Comparison of ENCODE assay signal across 19 cellular contexts in the genomic region with DNA sequence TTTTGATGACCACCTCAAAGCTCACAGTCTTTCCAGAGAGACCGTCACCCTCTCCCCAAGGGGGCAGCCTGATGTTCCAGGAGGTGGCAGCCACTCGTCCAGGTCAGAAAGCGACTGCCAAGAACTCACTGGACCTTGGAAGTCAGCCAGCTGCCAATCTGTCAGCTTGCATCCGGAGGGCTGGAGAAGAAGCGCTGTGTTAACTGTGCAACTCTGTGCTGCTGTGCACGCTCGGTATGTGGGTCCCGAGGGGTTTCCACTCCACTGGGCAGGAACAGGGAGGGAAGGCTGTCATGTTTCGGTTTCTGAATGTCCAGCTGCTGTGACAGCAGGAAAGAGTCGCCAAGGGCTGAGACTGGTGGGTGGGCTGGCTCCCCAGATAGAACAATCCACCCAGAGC.
DNase-seq lines count a peak whose midpoint lies in the region; ATAC-seq, FAIRE-seq and TF ChIP-seq lines count a peak whose summit lies in the region.
"Had no signal": no experiment of that assay in that cellular context is flagged by ENCODE, and none has a peak within 500 bp of the region (broad histone marks: within the 10 kb centered on the region; RNA-seq: fewer than 3 reads in every experiment).

No MANE protein-coding gene starts in this region.

- H3K27me3 Mint-ChIP-seq in endodermal cell (ENCODE audit: insufficient read depth) = no peaks in the 10 kb centered on the region
- peaks cover 4% of the 10 kb centered on the region for H3K27me3 Mint-ChIP-seq in activated CD4-positive, alpha-beta memory T cell treated with anti-CD3 and anti-CD28 coated beads for 36 hours
- H3K27me3 Mint-ChIP-seq: activated naive CD4-positive, alpha-beta T cell treated with anti-CD3 and anti-CD28 coated beads, Interleukin-2, amount 10 ng/mL, durations not matched to agents 7 days and 5 days had no signal

- TF ChIP-seq RAD21 in HepG2 (CRISPR knock-in tag; IDR thresholded peaks at IDR 0.05) = no peak

- intact Hi-C loops in HepG2 (cut with micrococcal nuclease; ENCODE audit: unreplicated experiment) (no loop called here), right lobe of liver (cut with DNase I) (no loop called here), thyroid gland (cut with DNase I) (no loop called here)
- intact Hi-C loops in activated CD4-positive, alpha-beta memory T cell treated with anti-CD3 and anti-CD28 coated beads for 36 hours (cut with micrococcal nuclease) = no loop called here

- no peaks in the 10 kb centered on the region for H3K79me2 ChIP-seq in HepG2 (ENCODE audit: insufficient read depth, low read length)

- no peak overlapping the region for H3K4me3 Mint-ChIP-seq in endodermal cell
- H3K4me3 Mint-ChIP-seq in activated CD4-positive, alpha-beta memory T cell treated with anti-CD3 and anti-CD28 coated beads for 36 hours = no peak overlapping the region
- H3K4me3 Mint-ChIP-seq: activated CD8-positive, alpha-beta T cell treated with anti-CD3 and anti-CD28 coated beads, Interleukin-2, amount 10 ng/mL, durations not matched to agents 7 days and 5 days; activated naive CD4-positive, alpha-beta T cell treated with anti-CD3 and anti-CD28 coated beads, Interleukin-2, amount 10 ng/mL, durations not matched to agents 7 days and 5 days; activated T-cell treated with anti-CD3 and anti-CD28 coated beads, Interleukin-2, amount 50 U/mL, for 4 hours; CD4-positive, alpha-beta memory T cell; central memory CD8-positive, alpha-beta T cell; T-helper 17 cell; WTC11 had no signal

- no TSS peak for BruUV-seq in HepG2 (replicated peaks; lab: Mats Ljungman, UMichigan)

- H3K27me3 ChIP-seq in HepG2 (ENCODE audit: control insufficient read depth in 1 of 2, insufficient read depth in 2 of 2, low read length in 2 of 2) = peaks cover 0 to 8% of the 10 kb centered on the region in 2 experiments; a peak in 1 of 5 replicates
- H3K27me3 ChIP-seq in right lobe of liver = no peaks in the 10 kb centered on the region
- H3K27me3 ChIP-seq in endodermal cell (ENCODE audit: control insufficient read depth, insufficient read depth, low read length, poor library complexity, severe bottlenecking) = no peaks in the 10 kb centered on the region
- H3K27me3 ChIP-seq in thyroid gland = no peaks in the 10 kb centered on the region

- CTCF ChIA-PET in HepG2 (lab: Yijun Ruan, JAX; ENCODE audit: low intra/inter-chr PET ratio, low total read pairs) = no interaction called here
- CTCF ChIA-PET in activated CD4-positive, alpha-beta memory T cell treated with anti-CD3 and anti-CD28 coated beads for 36 hours (lab: Charles Lee) = interaction anchor here (1.4 kb wide), 1 partner anchor 139 kb away, joined by 4 read pairs; no protein-coding TSS in a partner anchor

- no peak overlapping the region for H3K4me2 ChIP-seq in HepG2 (ENCODE audit: low read depth, low read length)

- H3K4me1 ChIP-seq in HepG2 (ENCODE audit: insufficient read depth, low read length) (no peaks in the 10 kb centered on the region), right lobe of liver (no peaks in the 10 kb centered on the region), endodermal cell (ENCODE audit: control insufficient read depth, insufficient read depth, low read length) (no peaks in the 10 kb centered on the region), thyroid gland (no peaks in the 10 kb centered on the region)

- H3K9ac ChIP-seq in HepG2 (ENCODE audit: insufficient read depth, low read depth, low read length) (no peak overlapping the region), endodermal cell (ENCODE audit: extremely low read depth, low read length, poor library complexity, severe bottlenecking) (no peak overlapping the region)

- TF ChIP-seq POLR2A in HepG2 (IDR thresholded peaks at IDR 0.05; ENCODE audit: insufficient read depth in 1 of 2, low read depth in 2 of 2, low read length in 2 of 2) (no peak), right lobe of liver (IDR thresholded peaks at IDR 0.05) (no peak), thyroid gland (IDR thresholded peaks at IDR 0.05) (no peak)

- H3K4me1 Mint-ChIP-seq in endodermal cell = no peaks in the 10 kb centered on the region
- no peaks in the 10 kb centered on the region for H3K4me1 Mint-ChIP-seq in activated CD4-positive, alpha-beta memory T cell treated with anti-CD3 and anti-CD28 coated beads for 36 hours (ENCODE audit: low read depth)
- H3K4me1 Mint-ChIP-seq: activated naive CD4-positive, alpha-beta T cell treated with anti-CD3 and anti-CD28 coated beads, Interleukin-2, amount 10 ng/mL, durations not matched to agents 7 days and 5 days; CD4-positive, alpha-beta memory T cell; central memory CD8-positive, alpha-beta T cell; T-helper 17 cell; WTC11 had no signal

- peaks cover 8% of the 10 kb centered on the region for H3K9me3 Mint-ChIP-seq in endodermal cell
- H3K9me3 Mint-ChIP-seq in activated CD4-positive, alpha-beta memory T cell treated with anti-CD3 and anti-CD28 coated beads for 36 hours = peaks cover 5% of the 10 kb centered on the region
- H3K9me3 Mint-ChIP-seq: central memory CD8-positive, alpha-beta T cell had no signal

- in situ Hi-C loops in HepG2 (cut with HindIII; ENCODE audit: extremely low pct_ligation_motif_present, low pct_unique_long_range_greater_than_20kb) = no loop called here

- H3K27ac Mint-ChIP-seq in endodermal cell = no peak overlapping the region
- H3K27ac Mint-ChIP-seq in activated CD4-positive, alpha-beta memory T cell treated with anti-CD3 and anti-CD28 coated beads for 36 hours = no peak overlapping the region
- H3K27ac Mint-ChIP-seq: activated CD8-positive, alpha-beta T cell treated with anti-CD3 and anti-CD28 coated beads, Interleukin-2, amount 10 ng/mL, durations not matched to agents 7 days and 5 days; activated naive CD4-positive, alpha-beta T cell treated with anti-CD3 and anti-CD28 coated beads, Interleukin-2, amount 10 ng/mL, durations not matched to agents 7 days and 5 days; CD4-positive, alpha-beta memory T cell; T-helper 17 cell; WTC11 had no signal

- H2AFZ ChIP-seq in HepG2 (ENCODE audit: low read length) = no peak overlapping the region

- no peaks in the 10 kb centered on the region for H3K36me3 Mint-ChIP-seq in endodermal cell (ENCODE audit: low read depth)
- no peaks in the 10 kb centered on the region for H3K36me3 Mint-ChIP-seq in activated CD4-positive, alpha-beta memory T cell treated with anti-CD3 and anti-CD28 coated beads for 36 hours
- H3K36me3 Mint-ChIP-seq: activated naive CD4-positive, alpha-beta T cell treated with anti-CD3 and anti-CD28 coated beads, Interleukin-2, amount 10 ng/mL, durations not matched to agents 7 days and 5 days; CD4-positive, alpha-beta memory T cell had no signal

- no peaks in the 10 kb centered on the region for H3K36me3 ChIP-seq in HepG2 (replicated peaks in 1 of 2; ENCODE audit: control insufficient read depth in 1 of 2, insufficient read depth in 2 of 2, low read length in 2 of 2)
- no peaks in the 10 kb centered on the region for H3K36me3 ChIP-seq in right lobe of liver
- no peaks in the 10 kb centered on the region for H3K36me3 ChIP-seq in endodermal cell (ENCODE audit: control insufficient read depth, insufficient read depth, low read length)
- no peaks in the 10 kb centered on the region for H3K36me3 ChIP-seq in thyroid gland

- DNase-seq in HepG2 (ENCODE audit: low spot score) = peak; percentile 3
- no peak for DNase-seq in right lobe of liver
- peak; percentile 72 for DNase-seq in NCI-H2171 treated with DMSO at 0.1 percent for 48 hours (lab: John Stamatoyannopoulos, UW)
- no peak for DNase-seq in endodermal cell
- peak; percentile 33 to 43 for DNase-seq in thyroid gland
- no peak for DNase-seq in urothelium cell line (ENCODE audit: low spot score)
- DNase-seq in activated CD4-positive, alpha-beta memory T cell treated with anti-CD3 and anti-CD28 coated beads for 36 hours = no peak
- DNase-seq: activated CD8-positive, alpha-beta T cell treated with anti-CD3 and anti-CD28 coated beads, Interleukin-2, amount 10 ng/mL, durations not matched to agents 7 days and 5 days; activated naive CD4-positive, alpha-beta T cell treated with anti-CD3 and anti-CD28 coated beads, Interleukin-2, amount 10 ng/mL, durations not matched to agents 7 days and 5 days; activated T-cell treated with anti-CD3 and anti-CD28 coated beads, Interleukin-2, amount 50 U/mL, for 4 hours; CD4-positive, alpha-beta memory T cell; NCI-H1436; occipital lobe; SIG-M5; T-helper 17 cell had no signal

- POLR2A ChIA-PET in HepG2 (lab: Yijun Ruan, JAX) = no interaction called here
- POLR2A ChIA-PET in activated CD4-positive, alpha-beta memory T cell treated with anti-CD3 and anti-CD28 coated beads for 36 hours (lab: Charles Lee) = no interaction called here

- H3K9me3 ChIP-seq in HepG2 (ENCODE audit: low read length) (no peaks in the 10 kb centered on the region), right lobe of liver (no peaks in the 10 kb centered on the region), endodermal cell (ENCODE audit: control insufficient read depth, low read length) (peaks cover 12% of the 10 kb centered on the region), thyroid gland (no peaks in the 10 kb centered on the region)

- H3K27ac ChIP-seq in HepG2 (ENCODE audit: extremely low read length, insufficient read depth, low read length) (no peak overlapping the region), right lobe of liver (no peak overlapping the region), endodermal cell (ENCODE audit: low read depth, low read length) (peak overlapping the region; percentile 38), thyroid gland (no peak overlapping the region)

- TF ChIP-seq CTCF in HepG2 (CRISPR knock-in tag; IDR thresholded peaks at IDR 0.05) = no peak
- TF ChIP-seq CTCF in right lobe of liver (IDR thresholded peaks at IDR 0.05) = no peak
- no peak for TF ChIP-seq CTCF in endodermal cell (conservative IDR thresholded peaks at IDR 0.05)
- no peak for TF ChIP-seq CTCF in thyroid gland (IDR thresholded peaks at IDR 0.05)

- no CpG with 5 or more reads among the region's 10 CpGs for WGBS in HepG2 (ENCODE audit: low lambda C conversion rate)
- 49% methylated on average over 5 of the region's 10 CpGs for WGBS in right lobe of liver (ENCODE audit: insufficient coverage, low coverage, low lambda C conversion rate, missing lambda C conversion rate)
- 78 to 89% methylated on average over 9 to 10 of the region's 10 CpGs for WGBS in endodermal cell (ENCODE audit: insufficient coverage in 1 of 2, insufficient read length in 1 of 2), 2 experiments
- WGBS in thyroid gland, 2 donors = 20 to 31% methylated on average over 3 to 7 of the region's 10 CpGs

- no peak for ATAC-seq in HepG2
- ATAC-seq in right lobe of liver = no peak
- no peak for ATAC-seq in GM18858 (IDR thresholded peaks at IDR 0.05; ENCODE audit: unreplicated experiment)
- ATAC-seq: activated CD8-positive, alpha-beta T cell treated with anti-CD3 and anti-CD28 coated beads, Interleukin-2, amount 10 ng/mL, durations not matched to agents 7 days and 5 days; activated T-cell treated with anti-CD3 and anti-CD28 coated beads, Interleukin-2, amount 50 U/mL, for 4 hours; esophagus mucosa; T-helper 17 cell; WTC11 had no signal

- H3K4me3 ChIP-seq in HepG2 (replicated peaks in 1 of 3; ENCODE audit: insufficient read depth in 1 of 3, low read depth in 2 of 3, low read length in 3 of 3) (no peak overlapping the region), right lobe of liver (no peak overlapping the region), endodermal cell (ENCODE audit: low read length) (no peak overlapping the region), thyroid gland (replicated peaks in 1 of 3) (no peak overlapping the region)

- no peak for TF ChIP-seq EP300 in HepG2 (IDR thresholded peaks at IDR 0.05; ENCODE audit: low read depth in 2 of 2, low read length in 2 of 2)
- TF ChIP-seq EP300 in HepG2 (CRISPR knock-in tag; IDR thresholded peaks at IDR 0.05; ENCODE audit: borderline replicate concordance) = no peak

- no peak for FAIRE-seq in HepG2 (lab: Jason Lieb, UNC)
- no peak for FAIRE-seq in urothelium cell line (lab: Jason Lieb, UNC)

- no peaks in the 10 kb centered on the region for H4K20me1 ChIP-seq in HepG2 (ENCODE audit: insufficient read depth, low read length)

Comparison
In these comparisons a context has a peak if more than half of its experiments do, and no peak if none do; other contexts are left out.
1. DNase-seq: peak in HepG2 (single experiment), NCI-H2171 treated with DMSO at 0.1 percent for 48 hours (single experiment) and thyroid gland (2 of 2); none in right lobe of liver (0 of 3), endodermal cell (single experiment), urothelium cell line (single experiment) and activated CD4-positive, alpha-beta memory T cell treated with anti-CD3 and anti-CD28 coated beads for 36 hours (single experiment).